Comparison of ENCODE assay signal across 9 cellular contexts in the genomic region with DNA sequence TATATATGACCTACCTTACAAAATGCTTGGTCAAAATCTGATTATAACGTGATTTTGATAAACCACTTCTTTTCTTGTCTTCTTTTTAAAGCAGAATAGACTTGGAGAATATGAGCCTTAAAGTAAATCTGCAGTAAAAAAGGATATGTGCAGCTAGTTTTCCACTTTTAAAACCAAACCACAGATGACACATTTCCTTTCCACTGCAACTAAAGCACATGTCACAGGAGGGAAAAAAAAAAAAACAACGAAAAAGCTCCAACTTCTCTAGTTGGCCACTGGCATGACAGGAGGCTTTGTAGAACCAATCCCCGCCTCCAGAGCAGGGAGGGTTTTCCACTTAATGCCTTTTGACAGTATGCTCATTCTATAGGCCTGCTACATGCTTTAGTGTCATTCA. TPM values are rescaled to one million over a fixed set of nuclear protein-coding genes. Genes with fewer than 3 reads are reported as not detected.
DNase-seq lines count a peak whose midpoint lies in the region; ATAC-seq lines count a peak whose summit lies in the region.
"Had no signal": no experiment of that assay in that cellular context is flagged by ENCODE, and none has a peak within 500 bp of the region (broad histone marks: within the 10 kb centered on the region; RNA-seq: fewer than 3 reads in every experiment).

A gene with protein sequence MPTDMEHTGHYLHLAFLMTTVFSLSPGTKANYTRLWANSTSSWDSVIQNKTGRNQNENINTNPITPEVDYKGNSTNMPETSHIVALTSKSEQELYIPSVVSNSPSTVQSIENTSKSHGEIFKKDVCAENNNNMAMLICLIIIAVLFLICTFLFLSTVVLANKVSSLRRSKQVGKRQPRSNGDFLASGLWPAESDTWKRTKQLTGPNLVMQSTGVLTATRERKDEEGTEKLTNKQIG (minus strand): TSS at position 142 of the 400 bp plus-strand sequence. CDS start 2,609 bp downstream, outside the sequence.

- intact Hi-C loops in Right ventricle myocardium inferior (cut with DNase I), result no loop called here
- intact Hi-C loops in cardiac septum (cut with DNase I), result no loop called here

- H3K4me3 Mint-ChIP-seq in immature natural killer cell, result peak within 1 kb of the TSS; percentile 80 to 93 (median 85)

- DNase-seq in Right ventricle myocardium inferior (ENCODE audit: missing footprints) (peak; percentile 65), cardiac septum (ENCODE audit: low spot score) (no peak), SW 1271 (lab: John Stamatoyannopoulos, UW) (peak; percentile 68 to 78), immature natural killer cell (peak; percentile 81 to 85 (median 83)), NCI-H524 (lab: John Stamatoyannopoulos, UW) (no peak)
- DNase-seq in activated naive CD8-positive, alpha-beta T cell treated with anti-CD3 and anti-CD28 coated beads, Interleukin-2, amount 50 U/mL, for 16 hours (ENCODE audit: low read depth, low spot score), result peak; percentile 57
- peak; percentile 53 to 86 for DNase-seq in stimulated activated CD4-positive, alpha-beta T cell treated with anti-CD3 and anti-CD28 coated beads, Interleukin-4, amount 100 ng/mL, for 4 hours

- peaks cover 42 to 54% of the 10 kb centered on the region in 2 donors for H3K4me1 Mint-ChIP-seq in immature natural killer cell

- H3K27ac Mint-ChIP-seq in immature natural killer cell, result peak within 1 kb of the TSS; percentile 93 to 98 (median 98)

- H3K9me3 Mint-ChIP-seq in immature natural killer cell, result no peaks in the 10 kb centered on the region

- no peak for ATAC-seq in Right ventricle myocardium inferior
- no peak for ATAC-seq in GM18498 (IDR thresholded peaks at IDR 0.05; ENCODE audit: unreplicated experiment)
- ATAC-seq: A549 had no signal

- H3K27me3 Mint-ChIP-seq in immature natural killer cell (ENCODE audit: low read depth in 3 of 3), result peaks cover 9 to 10% (median 10%) of the 10 kb centered on the region in 3 donors

- H3K36me3 Mint-ChIP-seq in immature natural killer cell, result peaks cover 4 to 9% (median 4%) of the 10 kb centered on the region in 3 donors

RNA-seq across cellular contexts. Expression of the gene that starts here (rescaled TPM):
- 3.0 TPM for total RNA-seq in Right ventricle myocardium inferior
- 2.2 TPM for total RNA-seq in cardiac septum
- polyA plus RNA-seq in immature natural killer cell, result 10 to 100 TPM; 38.2 to 57.0 (median 45.0) TPM
- polyA plus RNA-seq: A549 had no signal

Comparison
In these comparisons a context has a peak if more than half of its experiments do, and no peak if none do; other contexts are left out.
1. DNase-seq: peak in Right ventricle myocardium inferior (single experiment), SW 1271 (2 of 2), activated naive CD8-positive, alpha-beta T cell treated with anti-CD3 and anti-CD28 coated beads, Interleukin-2, amount 50 U/mL, for 16 hours (single experiment), immature natural killer cell (3 of 3) and stimulated activated CD4-positive, alpha-beta T cell treated with anti-CD3 and anti-CD28 coated beads, Interleukin-4, amount 100 ng/mL, for 4 hours (2 of 2); none in cardiac septum (single experiment) and NCI-H524 (0 of 2).